Comparison of ENCODE assay signal across 8 cellular contexts in the genomic region with DNA sequence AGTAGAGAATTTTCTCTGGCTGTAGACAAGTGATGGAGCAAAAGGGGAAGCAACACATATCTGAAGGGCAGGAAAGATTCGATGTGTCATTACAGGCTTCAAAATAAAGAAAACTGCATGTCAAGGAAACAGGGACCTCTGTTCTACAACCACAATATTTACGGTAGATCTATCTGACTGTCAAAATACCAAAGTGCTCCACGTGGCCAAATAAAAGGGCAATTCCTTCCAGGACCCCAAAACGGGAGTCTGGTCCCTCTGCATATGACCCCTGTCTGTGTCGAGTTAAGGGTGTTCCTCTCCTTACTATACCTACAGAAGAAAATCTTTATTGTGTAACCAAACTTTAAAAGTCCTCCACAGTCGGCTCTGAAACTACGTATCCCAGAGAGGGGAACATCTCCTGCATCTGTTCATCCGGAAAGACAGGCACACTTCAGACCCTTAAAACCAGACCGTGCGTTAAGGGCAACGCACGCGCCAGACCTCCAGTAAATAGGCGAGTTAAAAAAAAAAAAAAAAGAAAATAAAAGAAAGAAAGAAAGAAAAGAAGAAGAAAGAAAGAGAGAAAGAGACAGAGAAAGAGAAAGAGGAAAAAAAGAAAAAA. TPM values are rescaled to one million over a fixed set of nuclear protein-coding genes. Genes with fewer than 3 reads are reported as not detected.
DNase-seq lines count a peak whose midpoint lies in the region; ATAC-seq, FAIRE-seq and TF ChIP-seq lines count a peak whose summit lies in the region.

No MANE protein-coding gene starts in this region.

- TF ChIP-seq EP300 in GM12878 (IDR thresholded peaks at IDR 0.05; ENCODE audit: borderline replicate concordance in 1 of 2, control insufficient read depth in 1 of 2, low read depth in 2 of 2, low read length in 2 of 2): no peak

- 0% methylated on average over 14 of the region's 14 CpGs for WGBS in GM12878 (ENCODE audit: insufficient coverage, insufficient replicate concordance, low lambda C conversion rate, missing lambda C conversion rate)
- no CpG with 5 or more reads among the region's 14 CpGs for WGBS in mesendoderm (ENCODE audit: extremely low coverage, insufficient coverage, low lambda C conversion rate)

- no peaks in the 10 kb centered on the region for H3K36me3 ChIP-seq in Caco-2 (ENCODE audit: control insufficient read depth, insufficient read depth, low read length)
- H3K36me3 ChIP-seq in GM12878 (ENCODE audit: control insufficient read depth in 2 of 2, insufficient read depth in 2 of 2, low read length in 1 of 2): 0 out of 4 replicates have a peak, but pooled peaks cover 0 to 4% of the 10 kb centered on the region in 2 experiments
- H3K36me3 ChIP-seq in mesendoderm (ENCODE audit: control insufficient read depth, insufficient read depth, low read length): no peaks in the 10 kb centered on the region

- POLR2A ChIA-PET in Caco-2 (lab: Charles Lee) (interaction anchor here (0.8 kb wide), 1 partner anchor 358 kb away, joined by 6 read pairs; a partner anchor contains a TSS), GM12878 (lab: Charles Lee) (no interaction called here)

- peak; percentile 32 for ATAC-seq in GM12878
- ATAC-seq in GM21423 (IDR thresholded peaks at IDR 0.05; ENCODE audit: unreplicated experiment): no peak

- H3K79me2 ChIP-seq in GM12878 (ENCODE audit: control insufficient read depth, insufficient read depth, low read length): peaks cover 47% of the 10 kb centered on the region
- H3K79me2 ChIP-seq in mesendoderm (ENCODE audit: control insufficient read depth, insufficient read depth, low read length): peaks cover 28% of the 10 kb centered on the region

- H3K9me3 ChIP-seq in Caco-2: peaks cover 7% of the 10 kb centered on the region; the same call in 1 of the 2 replicates
- H3K9me3 ChIP-seq in GM12878 (replicated peaks; ENCODE audit: control insufficient read depth, insufficient read depth, low read length): peaks cover 3% of the 10 kb centered on the region; the same call in 2 of the 3 replicates

- H3K9ac ChIP-seq in GM12878 (ENCODE audit: control insufficient read depth, insufficient read depth, low read length) (peak overlapping the region; percentile 86), mesendoderm (ENCODE audit: low read length) (peak overlapping the region; percentile 96)

- peaks cover 4% of the 10 kb centered on the region for H3K4me1 ChIP-seq in Caco-2
- peaks cover 7% of the 10 kb centered on the region for H3K4me1 ChIP-seq in GM12878 (ENCODE audit: control insufficient read depth, insufficient read depth, low read length)
- H3K4me1 ChIP-seq in mesendoderm (ENCODE audit: control insufficient read depth, low read depth, low read length): peaks cover 2% of the 10 kb centered on the region

- no peak overlapping the region for H2BK15ac ChIP-seq in mesendoderm (replicated peaks; ENCODE audit: low read depth)

- peaks cover 44% of the 10 kb centered on the region for H3K36me3 Mint-ChIP-seq in Caco-2 (ENCODE audit: insufficient read depth, unreplicated experiment)

- peaks cover 8% of the 10 kb centered on the region for H3K79me1 ChIP-seq in mesendoderm (ENCODE audit: low read length)

- H3K4ac ChIP-seq in mesendoderm (ENCODE audit: low read depth, low read length): no peak overlapping the region

- H4K20me1 ChIP-seq in GM12878 (ENCODE audit: control insufficient read depth, insufficient read depth): no peaks in the 10 kb centered on the region

- H3K56ac ChIP-seq in mesendoderm (ENCODE audit: low read length): peak overlapping the region; percentile 95

- no peak overlapping the region for H2AK5ac ChIP-seq in mesendoderm (ENCODE audit: low read length)

- H3K9me3 Mint-ChIP-seq in Caco-2 (ENCODE audit: unreplicated experiment): no peaks in the 10 kb centered on the region

- TF ChIP-seq RAD21 in GM12878 (IDR thresholded peaks at IDR 0.05; ENCODE audit: insufficient read depth, low read depth, low read length): no peak

- peak overlapping the region; percentile 56 for H4K5ac ChIP-seq in mesendoderm (ENCODE audit: low read length)

- TF ChIP-seq CTCF in Caco-2 (IDR thresholded peaks at IDR 0.05; ENCODE audit: insufficient read depth in 1 of 2, low read depth in 1 of 2, low read length in 1 of 2, severe bottlenecking in 1 of 2, unreplicated experiment in 1 of 2): no peak
- TF ChIP-seq CTCF in GM12878 (IDR thresholded peaks at IDR 0.05 in 2 of 3, conservative IDR thresholded peaks at IDR 0.05 in 1 of 3; ENCODE audit: control insufficient read depth in 2 of 3, extremely low read depth in 1 of 3, insufficient read depth in 1 of 3, low read depth in 3 of 3, low read length in 3 of 3): no peak

- intact Hi-C loops in Caco-2 (cut with micrococcal nuclease; ENCODE audit: unreplicated experiment) (loop anchor here (1.0 to 2.0 kb wide), 4 partner anchors 33 to 358 kb away; a partner anchor contains a TSS), GM12878 (cut with micrococcal nuclease; ENCODE audit: unreplicated experiment) (loop anchor here (2.0 kb wide), 1 partner anchor 184 kb away; a partner anchor contains a TSS)

- H3K4me1 Mint-ChIP-seq in Caco-2 (ENCODE audit: low read depth, unreplicated experiment): peaks cover 15% of the 10 kb centered on the region

- H3K23ac ChIP-seq in mesendoderm (ENCODE audit: low read length): no peak overlapping the region

- no peak overlapping the region for H4K8ac ChIP-seq in mesendoderm (ENCODE audit: low read depth, low read length)

- DNase-seq in Caco-2 (no peak), M059J (ENCODE audit: low read depth) (peak; percentile 7), GM12878 (ENCODE audit: low read depth, low spot score) (no peak), mesendoderm (peak; percentile 16), D341Med (ENCODE audit: low spot score) (no peak), GM19240 (ENCODE audit: insufficient read length, low spot score) (no peak), GDM1 (lab: John Stamatoyannopoulos, UW) (no peak)

- no peak for TF ChIP-seq POLR2A in GM12878 (IDR thresholded peaks at IDR 0.05; ENCODE audit: low read depth, low read length)

- H2BK120ac ChIP-seq in mesendoderm (ENCODE audit: low read depth, low read length): no peak overlapping the region

- BruUV-seq in Caco-2 (replicated peaks; lab: Mats Ljungman, UMichigan) (TSS peak; percentile 77), GM12878 (replicated peaks; lab: Mats Ljungman, UMichigan) (TSS peak; percentile 85)

- no peaks in the 10 kb centered on the region for H3K27me3 ChIP-seq in Caco-2 (replicated peaks; ENCODE audit: control insufficient read depth, insufficient read depth, low read length)
- no peaks in the 10 kb centered on the region for H3K27me3 ChIP-seq in GM12878 (replicated peaks in 1 of 2; ENCODE audit: control insufficient read depth in 2 of 2, insufficient read depth in 2 of 2, low read length in 1 of 2)
- no peaks in the 10 kb centered on the region for H3K27me3 ChIP-seq in mesendoderm (ENCODE audit: insufficient read depth, low read length, poor library complexity)

- SMC1A ChIA-PET in GM12878 (lab: Charles Lee; ENCODE audit: uncharacterized antibody, unreplicated experiment): interaction anchor here (0.6 kb wide), 1 partner anchor 1183 kb away, joined by 3 read pairs; no protein-coding TSS in a partner anchor

- in situ Hi-C loops in GM12878 (cut with MboI): no loop called here

- peak overlapping the region; percentile 88 for H3K4me3 Mint-ChIP-seq in Caco-2 (ENCODE audit: unreplicated experiment)

- CTCF ChIA-PET in Caco-2 (lab: Charles Lee): no interaction called here
- CTCF ChIA-PET in GM12878 (lab: Yijun Ruan, JAX): no interaction called here

- H3K27ac Mint-ChIP-seq in Caco-2 (ENCODE audit: unreplicated experiment): peak overlapping the region; percentile 85

- no peak overlapping the region for H2BK5ac ChIP-seq in mesendoderm (ENCODE audit: low read length)

- H3K18ac ChIP-seq in mesendoderm (ENCODE audit: low read length): no peak overlapping the region

- no peaks in the 10 kb centered on the region for H3K27me3 Mint-ChIP-seq in Caco-2 (ENCODE audit: insufficient read depth, unreplicated experiment)

- H3K27ac ChIP-seq in GM12878 (ENCODE audit: control insufficient read depth, insufficient read depth) (peak overlapping the region; percentile 88), mesendoderm (ENCODE audit: low read depth, low read length) (no peak overlapping the region)

- RAD21 ChIA-PET in GM12878 (lab: Charles Lee; ENCODE audit: unreplicated experiment): interaction anchor here (1.0 kb wide), 1 partner anchor 363 kb away, joined by 3 read pairs; no protein-coding TSS in a partner anchor

- H3K4me2 ChIP-seq in GM12878 (ENCODE audit: control insufficient read depth, insufficient read depth) (peak overlapping the region; percentile 89), mesendoderm (ENCODE audit: low read length) (peak overlapping the region; percentile 94)

- FAIRE-seq in GM12878 (lab: Jason Lieb, UNC): no peak

- no peak overlapping the region for H2AFZ ChIP-seq in GM12878 (ENCODE audit: control insufficient read depth, low read depth, low read length)

- peak overlapping the region; percentile 80 for H3K4me3 ChIP-seq in Caco-2 (ENCODE audit: low read depth, low read length)
- H3K4me3 ChIP-seq in GM12878: peak overlapping the region; percentile 90
- peak overlapping the region; percentile 89 for H3K4me3 ChIP-seq in mesendoderm (ENCODE audit: low read length)

RNA-seq across cellular contexts. Expression of a gene that starts 0.8 kb away (rescaled TPM):
- total RNA-seq in Caco-2 (2022): 282 and 306 TPM in 2 replicates
- 135 and 150 TPM in 2 replicates for total RNA-seq in M059J (2014; rRNA removed; shearing (Covaris generic))
- total RNA-seq in GM12878 (2013; cell fraction: nucleolus; rRNA removed): 202 and 227 TPM in 2 replicates
- total RNA-seq in GM12878 (2014; rRNA removed): 183 and 236 TPM in 2 replicates
- total RNA-seq in GM12878 (2014; rRNA removed; fragmentation: Illumina TruSeq; extraction: Trizol): 191 and 204 TPM in 2 replicates
- 118 and 119 TPM in 2 replicates for total RNA-seq in GM12878 (2021)
- 106 TPM for polyA plus RNA-seq in GM12878 (2011; ENCODE audit: low read depth)
- 226 and 305 TPM in 2 replicates for polyA plus RNA-seq in GM12878 (2011; rRNA removed)
- polyA plus RNA-seq in GM12878 (2011; cell fraction: cytosol; rRNA removed): 110 and 113 TPM in 2 replicates
- 92.1 and 95.5 TPM in 2 replicates for polyA plus RNA-seq in GM12878 (2011; cell fraction: nucleus; rRNA removed)
- 132 and 148 TPM in 2 replicates for polyA plus RNA-seq in GM12878 (2012)
- 230 and 317 TPM in 2 replicates for polyA plus RNA-seq in GM12878 (2014; fragmentation: Illumina TruSeq; extraction: Trizol)
- 10 to 100 TPM; 74.1 to 99.7 TPM for polyA plus RNA-seq in GM12878 (2014; fragmentation: Nextera tagmentation; extraction: Ambion mirVana)
- polyA plus RNA-seq in GM12878 (2014; rRNA removed): 199 and 247 TPM in 2 replicates
- polyA plus RNA-seq in GM12878 (2016; fragmentation: Nextera tagmentation; extraction: Ambion mirVana): 100 to 1,000 TPM; 129 to 152 TPM
- polyA minus RNA-seq in GM12878 (2011; rRNA and poly(A)+ RNA removed): 105 and 186 TPM in 2 replicates
- polyA minus RNA-seq in GM12878 (2011; cell fraction: cytosol; rRNA and poly(A)+ RNA removed): 42.5 and 51.0 TPM in 2 replicates
- 38.2 and 48.4 TPM in 2 replicates for polyA minus RNA-seq in GM12878 (2011; cell fraction: nucleus; rRNA and poly(A)+ RNA removed)
- 94.5 TPM for polyA plus RNA-seq in mesendoderm (2013, experiment 1 of 2)
- polyA plus RNA-seq in mesendoderm (2013, experiment 2 of 2): 96.1 TPM

RNA-seq across cellular contexts. Expression of a gene that starts 47.1 kb away (rescaled TPM):
- total RNA-seq in Caco-2 (2022) (11.5 and 12.7 TPM in 2 replicates), GM12878 (2014; rRNA removed) (0.49 and 0.62 TPM in 2 replicates), GM12878 (2014; rRNA removed; fragmentation: Illumina TruSeq; extraction: Trizol) (0.18 and 0.23 TPM in 2 replicates), GM12878 (2021) (0.56 and 0.64 TPM in 2 replicates)
- 2.4 and 3.6 TPM in 2 replicates for total RNA-seq in M059J (2014; rRNA removed; shearing (Covaris generic))
- 0.96 and 1.4 TPM in 2 replicates for total RNA-seq in GM12878 (2013; cell fraction: nucleolus; rRNA removed)
- polyA plus RNA-seq in GM12878 (2011; ENCODE audit: low read depth): 0.50 TPM
- polyA plus RNA-seq in GM12878 (2011; rRNA removed) (0.14 and 0.20 TPM in 2 replicates), GM12878 (2014; fragmentation: Illumina TruSeq; extraction: Trizol) (0.16 and 0.17 TPM in 2 replicates), GM12878 (2014; fragmentation: Nextera tagmentation; extraction: Ambion mirVana) (under 1 TPM; 0.46 to 0.52 TPM), GM12878 (2014; rRNA removed) (0.23 and 0.63 TPM in 2 replicates), GM12878 (2016; fragmentation: Nextera tagmentation; extraction: Ambion mirVana) (1 to 10 TPM; 1.7 to 2.1 TPM)
- 0.10 and 0.38 TPM in 2 replicates for polyA plus RNA-seq in GM12878 (2011; cell fraction: cytosol; rRNA removed)
- polyA plus RNA-seq in GM12878 (2011; cell fraction: nucleus; rRNA removed): 1.6 and 2.1 TPM in 2 replicates
- polyA plus RNA-seq in GM12878 (2012): 1.1 and 1.6 TPM in 2 replicates
- 0.21 TPM in 1 of 2 replicates, not detected in the other for polyA minus RNA-seq in GM12878 (2011; rRNA and poly(A)+ RNA removed)
- not detected in 2 replicates for polyA minus RNA-seq in GM12878 (2011; cell fraction: cytosol; rRNA and poly(A)+ RNA removed)
- 0.24 and 0.77 TPM in 2 replicates for polyA minus RNA-seq in GM12878 (2011; cell fraction: nucleus; rRNA and poly(A)+ RNA removed)
- 0.38 TPM for polyA plus RNA-seq in mesendoderm (2013, experiment 1 of 2)
- 0.43 TPM for polyA plus RNA-seq in mesendoderm (2013, experiment 2 of 2)

Comparison
In these comparisons a context has a peak if more than half of its experiments do, and no peak if none do; other contexts are left out.
1. DNase-seq: peak in M059J (single experiment) and mesendoderm (single experiment); none in Caco-2 (0 of 2), GM12878 (single experiment), D341Med (single experiment), GM19240 (single experiment) and GDM1 (single experiment).
2. Peak in every context shown above with its lines, with median percentiles within 50 percentile points of each other: H3K4me3 ChIP-seq.